1 cellular context compared by ENCODE assay signal in the genomic region with DNA sequence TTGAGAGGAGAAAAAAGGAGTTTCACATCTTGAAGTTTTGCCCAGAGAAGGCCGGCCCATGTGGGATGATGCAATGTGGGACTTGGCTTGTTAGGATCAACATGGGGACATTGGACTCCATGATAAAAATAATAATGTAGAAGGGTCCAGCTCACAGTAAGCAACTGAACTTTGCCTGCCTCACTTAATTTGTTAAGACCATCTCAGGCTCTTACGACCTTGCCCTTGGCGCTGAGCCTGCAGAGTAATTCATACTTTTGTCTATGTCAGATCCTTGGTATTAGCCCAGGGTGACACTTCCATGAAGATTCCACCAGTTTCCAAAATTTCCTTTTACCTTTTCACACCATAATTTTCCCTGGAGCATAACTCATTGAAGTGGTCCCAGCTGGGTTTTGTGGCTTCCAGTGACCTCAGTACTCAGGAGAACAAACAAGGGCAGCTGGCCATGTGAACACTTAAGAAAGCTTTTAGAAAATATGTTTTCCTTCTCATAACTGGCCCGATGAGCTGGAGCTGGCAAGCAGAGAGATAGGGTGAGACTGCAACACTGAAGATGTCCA.
TF ChIP-seq lines count a peak whose summit lies in the region.

No MANE protein-coding gene starts in this region.

TF ChIP-seq in K562, 482 proteins besides CTCF, POLR2A, EP300 and RAD21 (continued from another document):
- TF ChIP-seq, protein P1, sequence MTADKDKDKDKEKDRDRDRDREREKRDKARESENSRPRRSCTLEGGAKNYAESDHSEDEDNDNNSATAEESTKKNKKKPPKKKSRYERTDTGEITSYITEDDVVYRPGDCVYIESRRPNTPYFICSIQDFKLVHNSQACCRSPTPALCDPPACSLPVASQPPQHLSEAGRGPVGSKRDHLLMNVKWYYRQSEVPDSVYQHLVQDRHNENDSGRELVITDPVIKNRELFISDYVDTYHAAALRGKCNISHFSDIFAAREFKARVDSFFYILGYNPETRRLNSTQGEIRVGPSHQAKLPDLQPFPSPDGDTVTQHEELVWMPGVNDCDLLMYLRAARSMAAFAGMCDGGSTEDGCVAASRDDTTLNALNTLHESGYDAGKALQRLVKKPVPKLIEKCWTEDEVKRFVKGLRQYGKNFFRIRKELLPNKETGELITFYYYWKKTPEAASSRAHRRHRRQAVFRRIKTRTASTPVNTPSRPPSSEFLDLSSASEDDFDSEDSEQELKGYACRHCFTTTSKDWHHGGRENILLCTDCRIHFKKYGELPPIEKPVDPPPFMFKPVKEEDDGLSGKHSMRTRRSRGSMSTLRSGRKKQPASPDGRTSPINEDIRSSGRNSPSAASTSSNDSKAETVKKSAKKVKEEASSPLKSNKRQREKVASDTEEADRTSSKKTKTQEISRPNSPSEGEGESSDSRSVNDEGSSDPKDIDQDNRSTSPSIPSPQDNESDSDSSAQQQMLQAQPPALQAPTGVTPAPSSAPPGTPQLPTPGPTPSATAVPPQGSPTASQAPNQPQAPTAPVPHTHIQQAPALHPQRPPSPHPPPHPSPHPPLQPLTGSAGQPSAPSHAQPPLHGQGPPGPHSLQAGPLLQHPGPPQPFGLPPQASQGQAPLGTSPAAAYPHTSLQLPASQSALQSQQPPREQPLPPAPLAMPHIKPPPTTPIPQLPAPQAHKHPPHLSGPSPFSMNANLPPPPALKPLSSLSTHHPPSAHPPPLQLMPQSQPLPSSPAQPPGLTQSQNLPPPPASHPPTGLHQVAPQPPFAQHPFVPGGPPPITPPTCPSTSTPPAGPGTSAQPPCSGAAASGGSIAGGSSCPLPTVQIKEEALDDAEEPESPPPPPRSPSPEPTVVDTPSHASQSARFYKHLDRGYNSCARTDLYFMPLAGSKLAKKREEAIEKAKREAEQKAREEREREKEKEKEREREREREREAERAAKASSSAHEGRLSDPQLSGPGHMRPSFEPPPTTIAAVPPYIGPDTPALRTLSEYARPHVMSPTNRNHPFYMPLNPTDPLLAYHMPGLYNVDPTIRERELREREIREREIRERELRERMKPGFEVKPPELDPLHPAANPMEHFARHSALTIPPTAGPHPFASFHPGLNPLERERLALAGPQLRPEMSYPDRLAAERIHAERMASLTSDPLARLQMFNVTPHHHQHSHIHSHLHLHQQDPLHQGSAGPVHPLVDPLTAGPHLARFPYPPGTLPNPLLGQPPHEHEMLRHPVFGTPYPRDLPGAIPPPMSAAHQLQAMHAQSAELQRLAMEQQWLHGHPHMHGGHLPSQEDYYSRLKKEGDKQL (CRISPR knock-in tag; IDR thresholded peaks at IDR 0.05; ENCODE audit: borderline replicate concordance), result no peak
- TF ChIP-seq, protein P2, sequence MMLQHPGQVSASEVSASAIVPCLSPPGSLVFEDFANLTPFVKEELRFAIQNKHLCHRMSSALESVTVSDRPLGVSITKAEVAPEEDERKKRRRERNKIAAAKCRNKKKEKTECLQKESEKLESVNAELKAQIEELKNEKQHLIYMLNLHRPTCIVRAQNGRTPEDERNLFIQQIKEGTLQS (IDR thresholded peaks at IDR 0.05), result 0 out of 2 replicates have a peak, but pooled peaks have one; percentile 8
- TF ChIP-seq, protein P2 (CRISPR knock-in tag; conservative IDR thresholded peaks at IDR 0.05), result no peak
- TF ChIP-seq CREB1 (IDR thresholded peaks at IDR 0.05) (no peak), CREB1 (CRISPR knock-in tag; IDR thresholded peaks at IDR 0.05) (no peak), JUND (IDR thresholded peaks at IDR 0.05; ENCODE audit: borderline replicate concordance, low read depth, low read length) (no peak), JUND (tag; IDR thresholded peaks at IDR 0.05; ENCODE audit: borderline replicate concordance, low read depth, low read length) (no peak)
